In the genomic region with DNA sequence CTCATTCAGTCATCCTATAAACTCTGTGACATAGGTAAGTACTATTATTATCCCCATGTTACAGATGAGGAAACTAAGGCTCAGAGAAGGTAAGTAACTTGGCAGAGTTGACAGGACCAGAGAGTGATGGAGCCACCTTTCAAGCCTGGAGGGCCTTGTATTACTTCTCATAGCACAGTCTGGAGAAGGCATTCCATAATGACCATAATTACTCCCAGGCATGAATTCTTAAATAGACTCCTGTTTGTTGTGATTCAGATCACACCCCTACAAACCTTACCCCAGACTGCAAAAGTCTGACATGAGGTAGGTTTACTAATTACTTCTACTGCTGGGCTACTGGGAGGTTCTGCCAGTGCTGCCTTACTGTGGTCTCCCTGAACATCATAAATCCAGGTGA, we compare ENCODE assay signal across 14 cellular contexts.
DNase-seq lines count a peak whose midpoint lies in the region; ATAC-seq lines count a peak whose summit lies in the region.
"Had no signal": no experiment of that assay in that cellular context is flagged by ENCODE, and none has a peak within 500 bp of the region (broad histone marks: within the 10 kb centered on the region; RNA-seq: fewer than 3 reads in every experiment).

No MANE protein-coding gene starts in this region.

- H3K4me1 ChIP-seq in CD4-positive, CD25-positive, alpha-beta regulatory T cell (ENCODE audit: control insufficient read depth, insufficient read depth, low read length, poor library complexity, severe bottlenecking) = peaks cover 46% of the 10 kb centered on the region
- H3K4me1 ChIP-seq in naive thymus-derived CD4-positive, alpha-beta T cell (ENCODE audit: control insufficient read depth in 2 of 2, insufficient read depth in 2 of 2, low read length in 2 of 2) = peaks cover 40 to 41% of the 10 kb centered on the region in 2 donors
- H3K4me1 ChIP-seq: BLaER1 had no signal

- H3K9me3 Mint-ChIP-seq in CD4-positive, CD25-positive, alpha-beta regulatory T cell = no peaks in the 10 kb centered on the region
- H3K9me3 Mint-ChIP-seq in activated CD8-positive, alpha-beta T cell treated with anti-CD3 and anti-CD28 coated beads, Interleukin-2, amount 10 ng/mL, durations not matched to agents 7 days and 5 days (ENCODE audit: insufficient read depth) = no peaks in the 10 kb centered on the region
- H3K9me3 Mint-ChIP-seq in naive thymus-derived CD4-positive, alpha-beta T cell = peaks cover 0 to 2% (median 0%) of the 10 kb centered on the region in 11 donors
- H3K9me3 Mint-ChIP-seq: endodermal cell had no signal

- no peaks in the 10 kb centered on the region for H3K27me3 ChIP-seq in CD4-positive, CD25-positive, alpha-beta regulatory T cell (ENCODE audit: control insufficient read depth, insufficient read depth, low read length)
- no peaks in the 10 kb centered on the region for H3K27me3 ChIP-seq in naive thymus-derived CD4-positive, alpha-beta T cell (ENCODE audit: control insufficient read depth in 2 of 2, insufficient read depth in 2 of 2, low read length in 2 of 2)
- H3K27me3 ChIP-seq: BLaER1 had no signal

- CTCF ChIA-PET in activated CD8-positive, alpha-beta T cell treated with anti-CD3 and anti-CD28 coated beads, Interleukin-2, amount 10 ng/mL, durations not matched to agents 7 days and 5 days (lab: Charles Lee) = no interaction called here
- CTCF ChIA-PET in naive thymus-derived CD4-positive, alpha-beta T cell (lab: Charles Lee) = no interaction called here

- intact Hi-C loops in naive thymus-derived CD4-positive, alpha-beta T cell (cut with micrococcal nuclease) = loop anchor here (2.0 to 5.0 kb wide), 7 partner anchors 19 to 289 kb away; no protein-coding TSS in a partner anchor

- no peak for ATAC-seq in CD4-positive, CD25-positive, alpha-beta regulatory T cell (ENCODE audit: low read depth in 2 of 2)
- ATAC-seq in activated CD8-positive, alpha-beta T cell treated with anti-CD3 and anti-CD28 coated beads, Interleukin-2, amount 10 ng/mL, durations not matched to agents 7 days and 5 days = no peak
- ATAC-seq in naive thymus-derived CD4-positive, alpha-beta T cell = no peak

- H3K4me3 Mint-ChIP-seq in CD4-positive, CD25-positive, alpha-beta regulatory T cell = peak overlapping the region in 3 of 4 donors; percentile 9 to 66 (median 61)
- no peak overlapping the region for H3K4me3 Mint-ChIP-seq in activated CD8-positive, alpha-beta T cell treated with anti-CD3 and anti-CD28 coated beads, Interleukin-2, amount 10 ng/mL, durations not matched to agents 7 days and 5 days
- peak overlapping the region in 7 of 10 donors; percentile 15 to 72 (median 63) for H3K4me3 Mint-ChIP-seq in naive thymus-derived CD4-positive, alpha-beta T cell
- H3K4me3 Mint-ChIP-seq: endodermal cell had no signal

- H3K4me1 Mint-ChIP-seq in CD4-positive, CD25-positive, alpha-beta regulatory T cell = peaks cover 42 to 70% (median 56%) of the 10 kb centered on the region in 4 donors
- H3K4me1 Mint-ChIP-seq in activated CD8-positive, alpha-beta T cell treated with anti-CD3 and anti-CD28 coated beads, Interleukin-2, amount 10 ng/mL, durations not matched to agents 7 days and 5 days (ENCODE audit: low read depth) = peaks cover 45% of the 10 kb centered on the region
- peaks cover 37 to 94% (median 84%) of the 10 kb centered on the region in 7 donors for H3K4me1 Mint-ChIP-seq in naive thymus-derived CD4-positive, alpha-beta T cell

- H3K27me3 Mint-ChIP-seq in CD4-positive, CD25-positive, alpha-beta regulatory T cell = no peaks in the 10 kb centered on the region
- H3K27me3 Mint-ChIP-seq in activated CD8-positive, alpha-beta T cell treated with anti-CD3 and anti-CD28 coated beads, Interleukin-2, amount 10 ng/mL, durations not matched to agents 7 days and 5 days (ENCODE audit: low read depth) = no peaks in the 10 kb centered on the region
- no peaks in the 10 kb centered on the region for H3K27me3 Mint-ChIP-seq in naive thymus-derived CD4-positive, alpha-beta T cell

- H3K27ac Mint-ChIP-seq in CD4-positive, CD25-positive, alpha-beta regulatory T cell = peak overlapping the region; percentile 57 to 95 (median 91)
- peak overlapping the region; percentile 83 for H3K27ac Mint-ChIP-seq in activated CD8-positive, alpha-beta T cell treated with anti-CD3 and anti-CD28 coated beads, Interleukin-2, amount 10 ng/mL, durations not matched to agents 7 days and 5 days
- H3K27ac Mint-ChIP-seq in naive thymus-derived CD4-positive, alpha-beta T cell = peak overlapping the region; percentile 31 to 98 (median 92)
- H3K27ac Mint-ChIP-seq: endodermal cell had no signal

- no peaks in the 10 kb centered on the region for H3K9me3 ChIP-seq in CD4-positive, CD25-positive, alpha-beta regulatory T cell (ENCODE audit: control insufficient read depth in 2 of 2, low read length in 2 of 2)
- no peaks in the 10 kb centered on the region for H3K9me3 ChIP-seq in naive thymus-derived CD4-positive, alpha-beta T cell (ENCODE audit: control insufficient read depth in 2 of 3, low read length in 3 of 3)
- H3K9me3 ChIP-seq: BLaER1 had no signal

- POLR2A ChIA-PET in activated CD8-positive, alpha-beta T cell treated with anti-CD3 and anti-CD28 coated beads, Interleukin-2, amount 10 ng/mL, durations not matched to agents 7 days and 5 days (lab: Charles Lee) = no interaction called here
- POLR2A ChIA-PET in naive thymus-derived CD4-positive, alpha-beta T cell (lab: Charles Lee) = no interaction called here

- peaks cover 78% of the 10 kb centered on the region for H3K36me3 Mint-ChIP-seq in CD4-positive, CD25-positive, alpha-beta regulatory T cell
- H3K36me3 Mint-ChIP-seq in activated CD8-positive, alpha-beta T cell treated with anti-CD3 and anti-CD28 coated beads, Interleukin-2, amount 10 ng/mL, durations not matched to agents 7 days and 5 days (ENCODE audit: low read depth) = peaks cover 87% of the 10 kb centered on the region
- H3K36me3 Mint-ChIP-seq in naive thymus-derived CD4-positive, alpha-beta T cell = peaks cover 12 to 81% (median 80%) of the 10 kb centered on the region in 5 donors

- H3K27ac ChIP-seq in CD4-positive, CD25-positive, alpha-beta regulatory T cell (ENCODE audit: insufficient read depth, low read length, poor library complexity, severe bottlenecking) = peak overlapping the region; percentile 8
- peak overlapping the region; percentile 47 for H3K27ac ChIP-seq in naive thymus-derived CD4-positive, alpha-beta T cell (ENCODE audit: low read depth, low read length)
- H3K27ac ChIP-seq: BLaER1 had no signal

- H3K4me3 ChIP-seq in CD4-positive, CD25-positive, alpha-beta regulatory T cell (ENCODE audit: low read depth, low read length) = peak overlapping the region; percentile 17
- no peak overlapping the region for H3K4me3 ChIP-seq in naive thymus-derived CD4-positive, alpha-beta T cell (ENCODE audit: low read length)
- H3K4me3 ChIP-seq: BLaER1 had no signal

- peaks cover 89% of the 10 kb centered on the region for H3K36me3 ChIP-seq in CD4-positive, CD25-positive, alpha-beta regulatory T cell (ENCODE audit: control insufficient read depth, insufficient read depth, low read length)
- peaks cover 25 to 48% (median 33%) of the 10 kb centered on the region in 3 experiments for H3K36me3 ChIP-seq in naive thymus-derived CD4-positive, alpha-beta T cell (ENCODE audit: control insufficient read depth in 2 of 3, insufficient read depth in 3 of 3, low read length in 3 of 3)

- no peak for DNase-seq in CD4-positive, CD25-positive, alpha-beta regulatory T cell
- DNase-seq in EH (ENCODE audit: low read depth) (peak; percentile 33), D341Med (ENCODE audit: low spot score) (no peak), NCI-H2196 (lab: John Stamatoyannopoulos, UW; ENCODE audit: unreplicated experiment) (no peak), NCI-H82 (lab: John Stamatoyannopoulos, UW) (no peak)
- DNase-seq in activated CD8-positive, alpha-beta T cell treated with anti-CD3 and anti-CD28 coated beads, Interleukin-2, amount 10 ng/mL, durations not matched to agents 7 days and 5 days = no peak
- no peak for DNase-seq in naive thymus-derived CD4-positive, alpha-beta T cell
- no peak for DNase-seq in activated CD4-positive, CD25-positive, alpha-beta regulatory T cell treated with anti-CD3 and anti-CD28 coated beads, Interleukin-2, amount 50 U/mL, for 72 hours
- DNase-seq: caudate nucleus, DND-41, endodermal cell, NCI-H1694, NCI-H526 had no signal
